ENCODE assay signal across 20 cellular contexts in genomic region chrX:1059576-1060561, GRCh38.
DNase-seq lines count a peak whose midpoint lies in the region; ATAC-seq, FAIRE-seq and TF ChIP-seq lines count a peak whose summit lies in the region.
"Had no signal": no experiment of that assay in that cellular context is flagged by ENCODE, and none has a peak within 500 bp of the region (broad histone marks: within the 10 kb centered on the region; RNA-seq: fewer than 3 reads in every experiment).

No MANE protein-coding gene starts in this region.

- H3K27ac ChIP-seq in HEK293 (ENCODE audit: extremely low read depth, low read depth, low read length): no peak overlapping the region
- no peak overlapping the region for H3K27ac ChIP-seq in H1 (ENCODE audit: low read depth, low read length)
- no peak overlapping the region for H3K27ac ChIP-seq in trophoblast cell (ENCODE audit: low read depth, low read length)
- H3K27ac ChIP-seq: KMS-11, Peyer's patch, SK-N-MC had no signal

- H3K14ac ChIP-seq in H1 (ENCODE audit: insufficient read length): no peak overlapping the region
- H3K14ac ChIP-seq in trophoblast cell (ENCODE audit: low read length): no peak overlapping the region

- no peak for DNase-seq in H1 (ENCODE audit: low read depth in 1 of 2, low spot score in 2 of 2)
- DNase-seq in trophoblast cell: no peak
- no peak for DNase-seq in NCI-H146 (lab: John Stamatoyannopoulos, UW)
- DNase-seq: ACHN; C1 segment of cervical spinal cord; CD8-positive, alpha-beta memory T cell; DMS53; HCEC 1CT; NCI-H1417; NCI-H187 treated with DMSO at 0.1 percent for 48 hours; NCI-H526; Peyer's patch; Right ventricle myocardium superior; T-cell had no signal

- H3K36me3 ChIP-seq in ES-I3 (ENCODE audit: insufficient read depth, low read length) (no peaks in the 10 kb centered on the region), HEK293 (ENCODE audit: control insufficient read depth in 2 of 2, insufficient read depth in 1 of 2, low read length in 2 of 2) (no peaks in the 10 kb centered on the region), H1 (ENCODE audit: control insufficient read depth in 2 of 4, insufficient read depth in 4 of 4, low read length in 3 of 4) (no peaks in the 10 kb centered on the region), trophoblast cell (ENCODE audit: control insufficient read depth in 1 of 2, insufficient read depth in 2 of 2, low read length in 2 of 2) (no peaks in the 10 kb centered on the region)
- H3K36me3 ChIP-seq: Peyer's patch had no signal

- no peak overlapping the region for H2BK15ac ChIP-seq in H1 (ENCODE audit: low read length)

- H2BK120ac ChIP-seq in H1 (replicated peaks; ENCODE audit: low read depth, low read length) (no peak overlapping the region), trophoblast cell (ENCODE audit: insufficient read depth, low read length, poor library complexity) (no peak overlapping the region)

- no peak for ATAC-seq in HG02885 (IDR thresholded peaks at IDR 0.05; ENCODE audit: poor library complexity, unreplicated experiment)
- ATAC-seq in HG02970 (IDR thresholded peaks at IDR 0.05; ENCODE audit: low FRiP score, unreplicated experiment): no peak
- ATAC-seq: T-cell had no signal

- H4K8ac ChIP-seq in H1 (ENCODE audit: extremely low read depth, insufficient read depth, low read length) (peak overlapping the region; percentile 3; the same call in 1 of the 2 replicates), trophoblast cell (ENCODE audit: low read depth, low read length) (no peak overlapping the region)

- H3K23ac ChIP-seq in H1 (ENCODE audit: insufficient read length): no peak overlapping the region
- H3K23ac ChIP-seq in trophoblast cell (ENCODE audit: low read length): no peak overlapping the region

- H3K9me3 ChIP-seq in ES-I3 (ENCODE audit: control insufficient read depth, insufficient read depth, low read length): no peaks in the 10 kb centered on the region; the same call in 1 of the 2 replicates
- no peaks in the 10 kb centered on the region for H3K9me3 ChIP-seq in HEK293 (ENCODE audit: control insufficient read depth, insufficient read depth, low read depth, low read length)
- peaks cover 0 to 9% of the 10 kb centered on the region in 2 experiments; a peak in 2 of 4 replicates for H3K9me3 ChIP-seq in H1 (ENCODE audit: insufficient read depth in 2 of 2, low read depth in 1 of 2, low read length in 1 of 2)
- H3K9me3 ChIP-seq in trophoblast cell (ENCODE audit: insufficient read depth, low read depth, low read length): peaks cover 1% of the 10 kb centered on the region

- H4K91ac ChIP-seq in H1 (replicated peaks; ENCODE audit: insufficient read length, low read length) (no peak overlapping the region), trophoblast cell (ENCODE audit: low read depth, low read length) (no peak overlapping the region)

- no peak for TF ChIP-seq RAD21 in H1 (IDR thresholded peaks at IDR 0.05 in 1 of 2, conservative IDR thresholded peaks at IDR 0.05 in 1 of 2; ENCODE audit: low read depth in 2 of 2, low read length in 2 of 2)

- no peaks in the 10 kb centered on the region for H3K23me2 ChIP-seq in H1 (ENCODE audit: low read depth, low read length)

- 88% methylated on average over 33 of the region's 34 CpGs; no CpG with 5 or more reads in 1 of the 2 experiments for WGBS in H1 (ENCODE audit: extremely low coverage in 1 of 2, insufficient coverage in 1 of 2, insufficient read length in 1 of 2, insufficient replicate concordance in 2 of 2, low coverage in 1 of 2, low lambda C conversion rate in 2 of 2, missing lambda C conversion rate in 1 of 2), 2 experiments
- no CpG with 5 or more reads among the region's 34 CpGs for WGBS in trophoblast cell (ENCODE audit: extremely low coverage, insufficient coverage, insufficient read length)

- H2BK5ac ChIP-seq in H1 (ENCODE audit: low read depth, low read length): no peak overlapping the region
- H2BK5ac ChIP-seq in trophoblast cell (ENCODE audit: low read depth, low read length, poor library complexity): no peak overlapping the region

- H4K5ac ChIP-seq in H1 (ENCODE audit: insufficient read length, low read depth, low read length): no peak overlapping the region

- H3K4ac ChIP-seq in H1 (replicated peaks; ENCODE audit: insufficient read length, low read depth, low read length): peak overlapping the region; percentile 33
- H3K4ac ChIP-seq in trophoblast cell (ENCODE audit: low read depth, low read length): no peak overlapping the region

- H3K18ac ChIP-seq in H1 (ENCODE audit: extremely low read depth, low read length) (no peak overlapping the region; the same call in 1 of the 2 replicates), trophoblast cell (ENCODE audit: low read length) (no peak overlapping the region)

- TF ChIP-seq POLR2A in H1 (IDR thresholded peaks at IDR 0.05; ENCODE audit: control extremely low read depth in 1 of 2, low read depth in 2 of 2, low read length in 2 of 2): no peak

- H3K4me1 ChIP-seq in ES-I3 (ENCODE audit: insufficient read depth, low read length): no peaks in the 10 kb centered on the region
- no peaks in the 10 kb centered on the region for H3K4me1 ChIP-seq in HEK293 (ENCODE audit: control insufficient read depth, insufficient read depth, low read length)
- no peaks in the 10 kb centered on the region for H3K4me1 ChIP-seq in H1 (replicated peaks in 1 of 4; ENCODE audit: control insufficient read depth in 3 of 4, insufficient read depth in 4 of 4, low read length in 3 of 4)
- H3K4me1 ChIP-seq in trophoblast cell (ENCODE audit: control insufficient read depth in 1 of 2, insufficient read depth in 2 of 2, low read length in 2 of 2): no peaks in the 10 kb centered on the region
- H3K4me1 ChIP-seq: Peyer's patch had no signal

- H3K9ac ChIP-seq in ES-I3 (ENCODE audit: low read depth, low read length): peak overlapping the region; percentile 31; the same call in 1 of the 2 replicates
- H3K9ac ChIP-seq in H1 (replicated peaks in 1 of 4; ENCODE audit: extremely low read depth in 1 of 4, low read depth in 3 of 4, low read length in 3 of 4): no peak overlapping the region
- H3K9ac ChIP-seq in trophoblast cell (ENCODE audit: low read length): no peak overlapping the region
- H3K9ac ChIP-seq: KMS-11 had no signal

- POLR2A ChIA-PET in HEK293 (lab: Yijun Ruan, JAX): no interaction called here
- POLR2A ChIA-PET in H1 (lab: Charles Lee; ENCODE audit: partially characterized antibody): no interaction called here

- TF ChIP-seq CTCF in HEK293 (tag by site-specific recombination; IDR thresholded peaks at IDR 0.05) (no peak), H1 (IDR thresholded peaks at IDR 0.05; ENCODE audit: control extremely low read depth in 1 of 3, insufficient read depth in 1 of 3, low read depth in 1 of 3, low read length in 3 of 3) (no peak)

- no peaks in the 10 kb centered on the region for H3K79me1 ChIP-seq in H1 (ENCODE audit: low read depth, low read length)
- H3K79me1 ChIP-seq in trophoblast cell (ENCODE audit: low read length): no peaks in the 10 kb centered on the region

- no peak for FAIRE-seq in H1 (lab: Jason Lieb, UNC)

- H3K4me2 ChIP-seq in H1 (ENCODE audit: insufficient read depth in 1 of 2, low read depth in 2 of 2, low read length in 2 of 2) (no peak overlapping the region), trophoblast cell (ENCODE audit: low read length) (no peak overlapping the region)
- H3K4me2 ChIP-seq: KMS-11 had no signal

- CTCF ChIA-PET in HEK293 (lab: Yijun Ruan, JAX) (no interaction called here), H1 (lab: Charles Lee; ENCODE audit: partially characterized antibody) (no interaction called here)

- no peak overlapping the region for H2AK5ac ChIP-seq in H1 (ENCODE audit: low read depth, low read length)
- no peak overlapping the region for H2AK5ac ChIP-seq in trophoblast cell (ENCODE audit: low read length)

- H2AFZ ChIP-seq in H1 (ENCODE audit: low read length) (peak overlapping the region; percentile 88), trophoblast cell (ENCODE audit: insufficient read depth, low read length, poor library complexity) (no peak overlapping the region)

- no peaks in the 10 kb centered on the region for H4K20me1 ChIP-seq in H1 (replicated peaks in 1 of 2; ENCODE audit: control insufficient read depth in 1 of 2, insufficient read depth in 2 of 2, low read length in 2 of 2)

- no peaks in the 10 kb centered on the region for H3K79me2 ChIP-seq in H1 (ENCODE audit: control insufficient read depth in 1 of 2, insufficient read depth in 2 of 2, low read length in 2 of 2)
- no peaks in the 10 kb centered on the region for H3K79me2 ChIP-seq in trophoblast cell (ENCODE audit: control insufficient read depth, insufficient read depth, low read length, poor library complexity)

- H2BK20ac ChIP-seq in H1 (ENCODE audit: low read length): no peak overlapping the region

- no peak for TF ChIP-seq EP300 in H1 (IDR thresholded peaks at IDR 0.05; ENCODE audit: borderline replicate concordance in 1 of 2, low read depth in 2 of 2, low read length in 2 of 2)

- peak overlapping the region; percentile 28 for H4K12ac ChIP-seq in trophoblast cell (ENCODE audit: low read depth, low read length)

- H3K27me3 ChIP-seq in H1 (replicated peaks in 1 of 4; ENCODE audit: control insufficient read depth in 3 of 4, extremely low read depth in 1 of 4, insufficient read depth in 3 of 4, low read length in 3 of 4) (no peaks in the 10 kb centered on the region), trophoblast cell (ENCODE audit: insufficient read depth, low read length) (no peaks in the 10 kb centered on the region)
- H3K27me3 ChIP-seq: Peyer's patch had no signal

- no peak overlapping the region for H3K56ac ChIP-seq in H1 (replicated peaks; ENCODE audit: insufficient read length, low read depth, low read length)

- H2BK12ac ChIP-seq in H1 (ENCODE audit: low read depth, low read length) (no peak overlapping the region), trophoblast cell (ENCODE audit: low read length) (no peak overlapping the region)

- H3K4me3 ChIP-seq in HEK293 (ENCODE audit: low read depth, low read length): no peak overlapping the region
- H3K4me3 ChIP-seq in H1 (ENCODE audit: extremely low read depth in 1 of 4, insufficient read depth in 2 of 4, low read depth in 3 of 4, low read length in 4 of 4): no peak overlapping the region
- H3K4me3 ChIP-seq in trophoblast cell (ENCODE audit: low read depth, low read length): peak overlapping the region; percentile 18
- H3K4me3 ChIP-seq: Peyer's patch, SK-N-MC had no signal

TF ChIP-seq in HEK293, 187 proteins besides CTCF, POLR2A, EP300 and RAD21 (continues in another document):
- TF ChIP-seq ZNF654 (tag by site-specific recombination; IDR thresholded peaks at IDR 0.05; ENCODE audit: low read depth) (no peak), ZNF311 (tag by site-specific recombination; IDR thresholded peaks at IDR 0.05; ENCODE audit: borderline replicate concordance) (no peak), GFI1B (tag by site-specific recombination; IDR thresholded peaks at IDR 0.05) (no peak), ZFP69B (tag by site-specific recombination; IDR thresholded peaks at IDR 0.05) (no peak), ZNF501 (tag by site-specific recombination; IDR thresholded peaks at IDR 0.05) (no peak)

TF ChIP-seq in H1, 55 proteins besides CTCF, POLR2A, EP300 and RAD21 (continues in another document):
- TF ChIP-seq SIX5 (IDR thresholded peaks at IDR 0.05; ENCODE audit: low read depth, low read length): no peak
- no peak for TF ChIP-seq SP1 (IDR thresholded peaks at IDR 0.05; ENCODE audit: low read depth, low read length)
- no peak for TF ChIP-seq CBX8 (IDR thresholded peaks at IDR 0.05; ENCODE audit: borderline replicate concordance, low read depth, low read length)
- TF ChIP-seq KDM1A (IDR thresholded peaks at IDR 0.05; ENCODE audit: borderline replicate concordance, low read length): no peak
